8 cellular contexts compared by ENCODE assay signal in genomic region chrX:78103001-78103634, GRCh38. TPM values are rescaled to one million over a fixed set of nuclear protein-coding genes. Genes with fewer than 3 reads are reported as not detected.
DNase-seq lines count a peak whose midpoint lies in the region; ATAC-seq, FAIRE-seq and TF ChIP-seq lines count a peak whose summit lies in the region.

No MANE protein-coding gene starts in this region.

- H3K4me3 ChIP-seq in iPS-11a (ENCODE audit: low read depth, low read length) (peak overlapping the region; percentile 17), spleen (peak overlapping the region in 5 of 8 donors; percentile 62 to 86 (median 68))

- TF ChIP-seq CTCF in HFFc6 (IDR thresholded peaks at IDR 0.05) (no peak), spleen (IDR thresholded peaks at IDR 0.05 in 8 of 11, conservative IDR thresholded peaks at IDR 0.05 in 3 of 11) (no peak)

- intact Hi-C loops in activated T-helper 1 cell treated with anti-CD3 and anti-CD28 coated beads, Interleukin-12 subunit alpha, Interleukin-12 subunit beta, Interleukin-2, Interleukin-4 antibody, amounts not matched to agents 30 ng/mL and 10 ng/mL and 1 ng/mL, durations not matched to agents 14 hours and 24 hours and 36 hours (cut with micrococcal nuclease): loop anchor here (5.0 to 10.0 kb wide), 5 partner anchors 316 to 1262 kb away; partner anchors contain the start of genes ATRX, GPR174, ITM2A and P2RY10
- intact Hi-C loops in spleen (cut with DNase I; ENCODE audit: low total_unique reads): no loop called here

- peaks cover 14% of the 10 kb centered on the region for H3K36me3 Mint-ChIP-seq in HFFc6 (ENCODE audit: low read depth)
- H3K36me3 Mint-ChIP-seq in activated T-helper 1 cell treated with anti-CD3 and anti-CD28 coated beads, Interleukin-12 subunit alpha, Interleukin-12 subunit beta, Interleukin-2, Interleukin-4 antibody, amounts not matched to agents 30 ng/mL and 10 ng/mL and 1 ng/mL, durations not matched to agents 14 hours and 24 hours and 36 hours (ENCODE audit: low read depth): peaks cover 33% of the 10 kb centered on the region

- peaks cover 12 to 40% (median 28%) of the 10 kb centered on the region in 6 donors for H3K4me1 ChIP-seq in spleen

- H3K4me3 Mint-ChIP-seq in HFFc6: peak overlapping the region; percentile 95
- H3K4me3 Mint-ChIP-seq in activated T-helper 1 cell treated with anti-CD3 and anti-CD28 coated beads, Interleukin-12 subunit alpha, Interleukin-12 subunit beta, Interleukin-2, Interleukin-4 antibody, amounts not matched to agents 30 ng/mL and 10 ng/mL and 1 ng/mL, durations not matched to agents 14 hours and 24 hours and 36 hours: peak overlapping the region; percentile 97

- no peak for ATAC-seq in GM19397 (IDR thresholded peaks at IDR 0.05; ENCODE audit: unreplicated experiment)

- peaks cover 4% of the 10 kb centered on the region; the same call in 1 of the 2 replicates for H3K27me3 Mint-ChIP-seq in HFFc6 (ENCODE audit: insufficient read depth)
- no peaks in the 10 kb centered on the region for H3K27me3 Mint-ChIP-seq in activated T-helper 1 cell treated with anti-CD3 and anti-CD28 coated beads, Interleukin-12 subunit alpha, Interleukin-12 subunit beta, Interleukin-2, Interleukin-4 antibody, amounts not matched to agents 30 ng/mL and 10 ng/mL and 1 ng/mL, durations not matched to agents 14 hours and 24 hours and 36 hours (ENCODE audit: insufficient read depth)

- H3K9me3 Mint-ChIP-seq in HFFc6: no peaks in the 10 kb centered on the region
- H3K9me3 Mint-ChIP-seq in activated T-helper 1 cell treated with anti-CD3 and anti-CD28 coated beads, Interleukin-12 subunit alpha, Interleukin-12 subunit beta, Interleukin-2, Interleukin-4 antibody, amounts not matched to agents 30 ng/mL and 10 ng/mL and 1 ng/mL, durations not matched to agents 14 hours and 24 hours and 36 hours: no peaks in the 10 kb centered on the region

- WGBS in spleen, 5 donors: 80 to 87% (median 84%) methylated on average over 22 to 23 of the region's 23 CpGs

- TF ChIP-seq POLR2A in spleen (IDR thresholded peaks at IDR 0.05): no peak

- H3K4me1 Mint-ChIP-seq in HFFc6 (ENCODE audit: low read depth): peaks cover 42% of the 10 kb centered on the region
- peaks cover 44% of the 10 kb centered on the region for H3K4me1 Mint-ChIP-seq in activated T-helper 1 cell treated with anti-CD3 and anti-CD28 coated beads, Interleukin-12 subunit alpha, Interleukin-12 subunit beta, Interleukin-2, Interleukin-4 antibody, amounts not matched to agents 30 ng/mL and 10 ng/mL and 1 ng/mL, durations not matched to agents 14 hours and 24 hours and 36 hours (ENCODE audit: low read depth)

- H3K27me3 ChIP-seq in spleen (replicated peaks in 1 of 7): no peaks in the 10 kb centered on the region

- no peak for DNase-seq in HFFc6
- no peak for DNase-seq in activated T-helper 1 cell treated with anti-CD3 and anti-CD28 coated beads, Interleukin-12 subunit alpha, Interleukin-12 subunit beta, Interleukin-2, Interleukin-4 antibody, amounts not matched to agents 30 ng/mL and 10 ng/mL and 1 ng/mL, durations not matched to agents 14 hours and 24 hours and 36 hours (ENCODE audit: low spot score)
- no peak for DNase-seq in spleen
- no peak for DNase-seq in HTR-8/SVneo (ENCODE audit: insufficient read length, low spot score)
- DNase-seq in OCI-M2 (lab: John Stamatoyannopoulos, UW; ENCODE audit: unreplicated experiment): no peak
- DNase-seq in GDM1 (lab: John Stamatoyannopoulos, UW): no peak

- H3K27ac ChIP-seq in spleen: peak overlapping the region; percentile 77 to 98 (median 95)

- no peak for FAIRE-seq in HTR-8/SVneo (lab: Jason Lieb, UNC)

- H3K9me3 ChIP-seq in spleen: no peaks in the 10 kb centered on the region

- peak overlapping the region; percentile 83 for H3K27ac Mint-ChIP-seq in HFFc6
- peak overlapping the region; percentile 91 for H3K27ac Mint-ChIP-seq in activated T-helper 1 cell treated with anti-CD3 and anti-CD28 coated beads, Interleukin-12 subunit alpha, Interleukin-12 subunit beta, Interleukin-2, Interleukin-4 antibody, amounts not matched to agents 30 ng/mL and 10 ng/mL and 1 ng/mL, durations not matched to agents 14 hours and 24 hours and 36 hours

- no peaks in the 10 kb centered on the region for H3K36me3 ChIP-seq in spleen

RNA-seq across cellular contexts. Expression of gene PGK1, which starts 0.9 kb away (rescaled TPM):
- 100 to 1,000 TPM; 331 to 409 (median 375) TPM for total RNA-seq in HFFc6 (2021; fragmentation: NEBNext Ultra II Directional; extraction: Animal tissue kit (Norgen Biotek cat#: 25700))
- 799 and 814 TPM in 2 replicates for total RNA-seq in activated T-helper 1 cell treated with anti-CD3 and anti-CD28 coated beads, Interleukin-12 subunit alpha, Interleukin-12 subunit beta, Interleukin-2, Interleukin-4 antibody, amounts not matched to agents 30 ng/mL and 10 ng/mL and 1 ng/mL, durations not matched to agents 14 hours and 24 hours and 36 hours
- total RNA-seq in spleen: 100 to 1,000 TPM; 141 to 355 (median 253) TPM
- polyA plus RNA-seq in spleen: 100 to 1,000 TPM in 2 of 3 donors, 10 to 100 TPM in 1; 69.9 to 142 (median 114) TPM

RNA-seq across cellular contexts. Expression of gene TAF9B, which starts 36.3 kb away (rescaled TPM):
- 10 to 100 TPM; 17.2 to 30.9 (median 28.5) TPM for total RNA-seq in HFFc6 (2021; fragmentation: NEBNext Ultra II Directional; extraction: Animal tissue kit (Norgen Biotek cat#: 25700))
- 14.9 and 15.0 TPM in 2 replicates for total RNA-seq in activated T-helper 1 cell treated with anti-CD3 and anti-CD28 coated beads, Interleukin-12 subunit alpha, Interleukin-12 subunit beta, Interleukin-2, Interleukin-4 antibody, amounts not matched to agents 30 ng/mL and 10 ng/mL and 1 ng/mL, durations not matched to agents 14 hours and 24 hours and 36 hours
- total RNA-seq in spleen: 10 to 100 TPM in 6 of 7 donors, 1 to 10 TPM in 1; 9.8 to 16.0 (median 13.8) TPM
- 1 to 10 TPM; 7.0 to 9.9 (median 7.4) TPM for polyA plus RNA-seq in spleen
